Comparison of ENCODE assay signal across 28 cellular contexts in the genomic region with DNA sequence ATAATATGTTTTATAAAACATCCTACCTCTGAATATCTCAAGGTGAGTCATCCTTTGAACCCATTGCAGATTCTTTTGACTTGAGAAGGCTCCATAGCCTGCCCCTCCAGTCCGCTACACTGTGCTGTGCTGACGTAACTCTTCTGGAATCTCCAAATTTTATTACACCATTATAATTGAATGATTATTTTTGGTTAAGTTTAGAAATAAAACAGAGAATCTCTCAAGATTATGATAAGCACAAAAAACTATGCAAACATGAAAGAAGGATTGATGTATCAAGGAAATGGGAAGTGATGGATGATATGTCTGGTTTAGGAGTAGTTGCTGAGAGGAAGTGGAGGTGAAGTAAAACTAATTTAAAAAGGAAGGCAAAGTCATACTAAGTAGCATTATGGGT.
"Had no signal": no experiment of that assay in that cellular context is flagged by ENCODE, and none has a peak within 500 bp of the region (broad histone marks: within the 10 kb centered on the region; RNA-seq: fewer than 3 reads in every experiment).

No MANE protein-coding gene starts in this region.

- H3K4me1 Mint-ChIP-seq: stimulated activated effector memory CD8-positive, alpha-beta T cell treated with anti-CD3 and anti-CD28 coated beads, Interleukin-12 subunit alpha, Interleukin-12 subunit beta, amount 100 ng/mL, for 72 hours; stimulated activated memory B cell treated with anti-CD40 and anti-IgM and Interleukin-4, amounts not matched to agents 10 μg/mL and 1 μg/mL and 100 μg/mL, for 72 hours; stimulated activated naive B cell treated with anti-CD40 and anti-IgM and Interleukin-4, amounts not matched to agents 10 μg/mL and 1 μg/mL and 100 μg/mL, for 72 hours had no signal

- H3K9me3 ChIP-seq: stomach, suprapubic skin, testis, thoracic aorta, thyroid gland, tibial artery, tibial nerve, transverse colon, upper lobe of left lung, upper lobe of right lung, uterus, vagina had no signal

- H3K27me3 Mint-ChIP-seq: stimulated activated memory B cell treated with anti-CD40 and anti-IgM and Interleukin-4, amounts not matched to agents 10 μg/mL and 1 μg/mL and 100 μg/mL, for 72 hours; stimulated activated naive B cell treated with anti-CD40 and anti-IgM and Interleukin-4, amounts not matched to agents 10 μg/mL and 1 μg/mL and 100 μg/mL, for 72 hours; stimulated activated naive CD8-positive, alpha-beta T cell treated with anti-CD3 and anti-CD28 coated beads, Interleukin-15, Interleukin-2, amounts not matched to agents 100 ng/mL and 50 ng/mL, for 24 hours had no signal

- H3K27ac Mint-ChIP-seq: stimulated activated effector memory CD8-positive, alpha-beta T cell treated with anti-CD3 and anti-CD28 coated beads, Interleukin-12 subunit alpha, Interleukin-12 subunit beta, amount 100 ng/mL, for 72 hours; stimulated activated memory B cell treated with anti-CD40 and anti-IgM and Interleukin-4, amounts not matched to agents 10 μg/mL and 1 μg/mL and 100 μg/mL, for 72 hours; stimulated activated naive B cell treated with anti-CD40 and anti-IgM and Interleukin-4, amounts not matched to agents 10 μg/mL and 1 μg/mL and 100 μg/mL, for 72 hours; stimulated activated naive CD8-positive, alpha-beta T cell treated with anti-CD3 and anti-CD28 coated beads, Interleukin-15, Interleukin-2, amounts not matched to agents 100 ng/mL and 50 ng/mL, for 24 hours; type B pancreatic cell had no signal

- ATAC-seq: stimulated activated effector memory CD8-positive, alpha-beta T cell treated with anti-CD3 and anti-CD28 coated beads, Interleukin-12 subunit alpha, Interleukin-12 subunit beta, amount 100 ng/mL, for 72 hours; stimulated activated memory B cell treated with anti-CD40 and anti-IgM and Interleukin-4, amounts not matched to agents 10 μg/mL and 1 μg/mL and 100 μg/mL, for 72 hours; stimulated activated naive B cell treated with anti-CD40 and anti-IgM and Interleukin-4, amounts not matched to agents 10 μg/mL and 1 μg/mL and 100 μg/mL, for 72 hours; stimulated activated naive CD8-positive, alpha-beta T cell treated with anti-CD3 and anti-CD28 coated beads, Interleukin-15, Interleukin-2, amounts not matched to agents 100 U/mL and 50 U/mL, for 24 hours; upper lobe of right lung had no signal

- H3K4me3 ChIP-seq: stomach, suprapubic skin, testis, thoracic aorta, thyroid gland, tibial artery, tibial nerve, transverse colon, upper lobe of left lung, upper lobe of right lung, uterus, vagina had no signal

- H3K9me3 Mint-ChIP-seq: type B pancreatic cell had no signal

- FAIRE-seq: urothelium cell line had no signal

- DNase-seq: stimulated activated CD4-positive, alpha-beta T cell treated with anti-CD3 and anti-CD28 coated beads, Interleukin-2, amount 100 ng/mL, for 48 hours; stimulated activated CD4-positive, alpha-beta T cell treated with anti-CD3 and anti-CD28 coated beads, Interleukin-4, amount 100 ng/mL, for 1 hour; stimulated activated CD4-positive, alpha-beta T cell treated with anti-CD3 and anti-CD28 coated beads, Interleukin-4, amount 100 ng/mL, for 24 hours; stimulated activated CD4-positive, alpha-beta T cell treated with anti-CD3 and anti-CD28 coated beads, Interleukin-4, amount 100 ng/mL, for 4 hours; stimulated activated CD8-positive, alpha-beta memory T cell treated with anti-CD3 and anti-CD28 coated beads, Interleukin-4, amount 100 ng/mL, for 48 hours; stimulated activated naive B cell treated with anti-CD40 and anti-IgM and Interleukin-4, amounts not matched to agents 10 μg/mL and 1 μg/mL and 100 μg/mL, for 72 hours; stimulated activated naive CD4-positive, alpha-beta T cell; stimulated activated naive CD4-positive, alpha-beta T cell treated with Interleukin-2 at 50 U/mL for 16 hours; stimulated activated naive CD8-positive, alpha-beta T cell treated with anti-CD3 and anti-CD28 coated beads, Interleukin-15, Interleukin-2, amounts not matched to agents 100 U/mL and 50 U/mL, for 24 hours; stomach; substantia nigra; testis; thyroid gland; tibial artery; transverse colon; trophoblast cell; upper lobe of left lung; upper lobe of right lung; uterus had no signal

- H3K4me1 ChIP-seq: stomach, suprapubic skin, testis, thyroid gland, tibial artery, tibial nerve, transverse colon, upper lobe of left lung, upper lobe of right lung, uterus, vagina had no signal

- H3K27me3 ChIP-seq: stomach, suprapubic skin, testis, thyroid gland, tibial artery, tibial nerve, transverse colon, upper lobe of left lung, upper lobe of right lung, uterus, vagina had no signal

- H3K27ac ChIP-seq: stomach, suprapubic skin, testis, thoracic aorta, thyroid gland, tibial artery, tibial nerve, transverse colon, upper lobe of left lung, upper lobe of right lung, uterus, vagina had no signal

- H3K36me3 ChIP-seq: stomach, suprapubic skin, thoracic aorta, thyroid gland, tibial artery, tibial nerve, transverse colon, upper lobe of left lung, upper lobe of right lung, uterus, vagina had no signal

- H3K4me3 Mint-ChIP-seq: stimulated activated effector memory CD8-positive, alpha-beta T cell treated with anti-CD3 and anti-CD28 coated beads, Interleukin-12 subunit alpha, Interleukin-12 subunit beta, amount 100 ng/mL, for 72 hours; stimulated activated memory B cell treated with anti-CD40 and anti-IgM and Interleukin-4, amounts not matched to agents 10 μg/mL and 1 μg/mL and 100 μg/mL, for 72 hours; stimulated activated naive B cell treated with anti-CD40 and anti-IgM and Interleukin-4, amounts not matched to agents 10 μg/mL and 1 μg/mL and 100 μg/mL, for 72 hours; stimulated activated naive CD8-positive, alpha-beta T cell treated with anti-CD3 and anti-CD28 coated beads, Interleukin-15, Interleukin-2, amounts not matched to agents 100 ng/mL and 50 ng/mL, for 24 hours; type B pancreatic cell had no signal
